26 cellular contexts compared by ENCODE assay signal in the genomic region with DNA sequence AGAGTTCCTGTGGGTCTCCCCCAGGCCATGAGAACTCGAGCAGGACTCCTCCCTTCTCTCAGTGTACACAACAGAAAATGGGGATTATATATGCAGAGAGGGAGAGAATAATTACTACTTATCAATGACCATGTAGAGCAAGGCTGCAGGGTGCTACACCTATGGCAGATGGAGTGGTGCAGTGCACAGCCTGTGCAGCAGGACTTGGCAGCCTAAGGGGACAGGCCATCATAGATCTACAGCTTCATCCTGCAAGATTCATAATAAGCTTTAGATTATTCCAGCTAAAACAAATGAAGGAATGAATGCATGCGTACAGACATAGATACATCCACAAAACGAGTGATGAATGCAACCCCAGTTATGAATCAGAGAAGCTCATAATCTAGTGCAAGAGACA.
"Had no signal": no experiment of that assay in that cellular context is flagged by ENCODE, and none has a peak within 500 bp of the region (broad histone marks: within the 10 kb centered on the region; RNA-seq: fewer than 3 reads in every experiment).

No MANE protein-coding gene starts in this region.

- ATAC-seq: activated CD8-positive, alpha-beta T cell treated with anti-CD3 and anti-CD28 coated beads for 36 hours; activated naive CD8-positive, alpha-beta T cell treated with anti-CD3 and anti-CD28 coated beads, Interleukin-2, amount 50 U/mL, for 24 hours; activated T-cell treated with anti-CD3 and anti-CD28 coated beads, Interleukin-2, amount 50 U/mL, for 4 hours; activated T-helper 17 cell treated with anti-CD3 and anti-CD28 coated beads, Interleukin-2, amount 50 U/mL, for 72 hours; foreskin keratinocyte; pancreas; sciatic nerve; stimulated activated naive CD8-positive, alpha-beta T cell treated with anti-CD3 and anti-CD28 coated beads, Interleukin-15, amount 100 ng/mL, for 72 hours had no signal

- H3K36me3 ChIP-seq: breast epithelium, esophagus muscularis mucosa, left ventricle myocardium inferior, pancreas, prostate gland, tibial nerve had no signal

- H3K27ac ChIP-seq: breast epithelium, esophagus muscularis mucosa, foreskin keratinocyte, left ventricle myocardium inferior, pancreas, prostate gland, skin epidermis, tibial nerve had no signal

- H3K27me3 Mint-ChIP-seq: activated B cell treated with CpG ODN at 0.5 μM for 24 hours; activated CD8-positive, alpha-beta T cell treated with anti-CD3 and anti-CD28 coated beads for 36 hours; activated naive CD4-positive, alpha-beta T cell treated with anti-CD3 and anti-CD28 coated beads, Interleukin-2, amount 50 U/mL, for 24 hours; activated naive CD8-positive, alpha-beta T cell treated with anti-CD3 and anti-CD28 coated beads, Interleukin-2, amount 50 U/mL, for 24 hours; stimulated activated naive CD8-positive, alpha-beta T cell treated with anti-CD3 and anti-CD28 coated beads, Interleukin-15, amount 100 ng/mL, for 72 hours had no signal

- H3K4me1 ChIP-seq: breast epithelium, foreskin keratinocyte had no signal

- H3K9me3 ChIP-seq: breast epithelium, esophagus muscularis mucosa, left ventricle myocardium inferior, mucosa of descending colon, pancreas, prostate gland, tibial nerve had no signal

- H3K4me1 Mint-ChIP-seq: activated naive CD4-positive, alpha-beta T cell treated with anti-CD3 and anti-CD28 coated beads, Interleukin-2, amount 50 U/mL, for 24 hours had no signal

- H3K9me3 Mint-ChIP-seq: activated B cell treated with CpG ODN at 0.5 μM for 24 hours; activated CD8-positive, alpha-beta T cell treated with anti-CD3 and anti-CD28 coated beads for 36 hours; activated naive CD4-positive, alpha-beta T cell treated with anti-CD3 and anti-CD28 coated beads, Interleukin-2, amount 50 U/mL, for 24 hours; activated naive CD8-positive, alpha-beta T cell treated with anti-CD3 and anti-CD28 coated beads, Interleukin-2, amount 50 U/mL, for 24 hours; activated T-cell treated with anti-CD3 and anti-CD28 coated beads, Interleukin-2, amount 50 U/mL, for 4 hours; activated T-helper 17 cell treated with anti-CD3 and anti-CD28 coated beads, Interleukin-2, amount 50 U/mL, for 72 hours; nephron; stimulated activated naive CD8-positive, alpha-beta T cell treated with anti-CD3 and anti-CD28 coated beads, Interleukin-15, amount 100 ng/mL, for 72 hours had no signal

- H3K4me3 Mint-ChIP-seq: activated B cell treated with CpG ODN at 0.5 μM for 24 hours; activated CD8-positive, alpha-beta T cell treated with anti-CD3 and anti-CD28 coated beads for 36 hours; activated naive CD4-positive, alpha-beta T cell treated with anti-CD3 and anti-CD28 coated beads, Interleukin-2, amount 50 U/mL, for 24 hours; activated naive CD8-positive, alpha-beta T cell treated with anti-CD3 and anti-CD28 coated beads, Interleukin-2, amount 50 U/mL, for 24 hours; activated T-cell treated with anti-CD3 and anti-CD28 coated beads, Interleukin-2, amount 50 U/mL, for 4 hours; activated T-helper 17 cell treated with anti-CD3 and anti-CD28 coated beads, Interleukin-2, amount 50 U/mL, for 72 hours; nephron; stimulated activated naive CD8-positive, alpha-beta T cell treated with anti-CD3 and anti-CD28 coated beads, Interleukin-15, amount 100 ng/mL, for 72 hours had no signal

- DNase-seq: activated B cell treated with CpG ODN at 0.5 μM for 24 hours; activated CD4-positive, alpha-beta T cell treated with anti-CD3 and anti-CD28 coated beads, Interleukin-2, amount 50 U/mL, for 1 hour; activated CD8-positive, alpha-beta T cell treated with anti-CD3 and anti-CD28 coated beads for 36 hours; activated naive CD8-positive, alpha-beta T cell treated with anti-CD3 and anti-CD28 coated beads, Interleukin-2, amount 50 U/mL, for 24 hours; activated T-cell treated with anti-CD3 and anti-CD28 coated beads, Interleukin-2, amount 50 U/mL, for 4 hours; amygdala; central memory CD4-positive, alpha-beta T cell; foreskin keratinocyte; left ventricle myocardium inferior; mucosa of descending colon; pancreas; retina; stimulated activated CD4-positive, alpha-beta T cell treated with anti-CD3 and anti-CD28 coated beads, Interleukin-12 subunit alpha, Interleukin-12 subunit beta, amount 100 ng/mL, for 4 hours; stimulated activated CD4-positive, alpha-beta T cell treated with anti-CD3 and anti-CD28 coated beads, Interleukin-4, amount 100 ng/mL, for 1 hour; stimulated activated naive CD8-positive, alpha-beta T cell treated with anti-CD3 and anti-CD28 coated beads, Interleukin-15, amount 100 ng/mL, for 72 hours; T-helper 2 cell had no signal

- H3K27ac Mint-ChIP-seq: activated B cell treated with CpG ODN at 0.5 μM for 24 hours; activated CD8-positive, alpha-beta T cell treated with anti-CD3 and anti-CD28 coated beads for 36 hours; activated naive CD4-positive, alpha-beta T cell treated with anti-CD3 and anti-CD28 coated beads, Interleukin-2, amount 50 U/mL, for 24 hours; activated naive CD8-positive, alpha-beta T cell treated with anti-CD3 and anti-CD28 coated beads, Interleukin-2, amount 50 U/mL, for 24 hours; activated T-helper 17 cell treated with anti-CD3 and anti-CD28 coated beads, Interleukin-2, amount 50 U/mL, for 72 hours; nephron had no signal

- H3K4me3 ChIP-seq: breast epithelium, esophagus muscularis mucosa, left ventricle myocardium inferior, lung, mucosa of descending colon, pancreas, prostate gland, skin epidermis, tibial nerve had no signal

- H3K36me3 Mint-ChIP-seq: activated naive CD4-positive, alpha-beta T cell treated with anti-CD3 and anti-CD28 coated beads, Interleukin-2, amount 50 U/mL, for 24 hours had no signal

- H3K27me3 ChIP-seq: breast epithelium, esophagus muscularis mucosa, pancreas had no signal
